Comparison of ENCODE assay signal across 1 cellular context in genomic region chr9:35658144-35658893, GRCh38.
TF ChIP-seq lines count a peak whose summit lies in the region.

CCDC107 (plus strand) TSS chr9:35658292; CDS start chr9:35658380, 88 bp downstream.

TF ChIP-seq in HepG2, 621 proteins besides CTCF, POLR2A, EP300 and RAD21 (continued from another document and continues in another):
- TF ChIP-seq ZNF609 (CRISPR knock-in tag; IDR thresholded peaks at IDR 0.05; ENCODE audit: borderline replicate concordance) (peak; percentile 31; the same call in 1 of the 2 replicates), NFIB (CRISPR knock-in tag; IDR thresholded peaks at IDR 0.05; ENCODE audit: borderline replicate concordance) (no peak), IKZF5 (CRISPR knock-in tag; IDR thresholded peaks at IDR 0.05) (no peak), YY1 (IDR thresholded peaks at IDR 0.05; ENCODE audit: insufficient read depth, insufficient replicate concordance, low read depth, low read length) (peak; percentile 92), MTF1 (CRISPR knock-in tag; IDR thresholded peaks at IDR 0.05) (peak; percentile 64; the same call in 1 of the 2 replicates), ZBTB46 (CRISPR knock-in tag; IDR thresholded peaks at IDR 0.05; ENCODE audit: borderline replicate concordance) (no peak), SIN3A (IDR thresholded peaks at IDR 0.05; ENCODE audit: borderline replicate concordance, low read depth, low read length) (peak; percentile 21; the same call in 1 of the 2 replicates), NFAT5 (CRISPR knock-in tag; IDR thresholded peaks at IDR 0.05) (no peak; the same call in 1 of the 2 replicates), ARNT2 (CRISPR knock-in tag; IDR thresholded peaks at IDR 0.05; ENCODE audit: low read depth) (no peak; the same call in 1 of the 2 replicates), ZNF44 (CRISPR knock-in tag; IDR thresholded peaks at IDR 0.05) (peak; percentile 18; the same call in 1 of the 2 replicates), ZNF7 (CRISPR knock-in tag; IDR thresholded peaks at IDR 0.05) (no peak; the same call in 1 of the 2 replicates), E2F5 (CRISPR knock-in tag; conservative IDR thresholded peaks at IDR 0.05) (peak; percentile 50; the same call in 1 of the 2 replicates), NFKB2 (CRISPR knock-in tag; IDR thresholded peaks at IDR 0.05; ENCODE audit: borderline replicate concordance) (no peak), ZNF510 (CRISPR knock-in tag; IDR thresholded peaks at IDR 0.05; ENCODE audit: low read depth) (no peak), TRIM22 (IDR thresholded peaks at IDR 0.05) (no peak), ZNF557 (CRISPR knock-in tag; IDR thresholded peaks at IDR 0.05) (no peak; the same call in 1 of the 2 replicates), ZNF614 (CRISPR knock-in tag; IDR thresholded peaks at IDR 0.05; ENCODE audit: borderline replicate concordance) (no peak), TAF15 (IDR thresholded peaks at IDR 0.05; ENCODE audit: low read depth, low read length, poor library complexity, severe bottlenecking) (no peak), ZSCAN20 (CRISPR knock-in tag; IDR thresholded peaks at IDR 0.05; ENCODE audit: borderline replicate concordance) (no peak), MTF2 (CRISPR knock-in tag; IDR thresholded peaks at IDR 0.05; ENCODE audit: borderline replicate concordance) (no peak), ZNF333 (CRISPR knock-in tag; IDR thresholded peaks at IDR 0.05; ENCODE audit: borderline replicate concordance) (peak; percentile 71; the same call in 1 of the 2 replicates), MAFG (CRISPR knock-in tag; IDR thresholded peaks at IDR 0.05) (no peak), ZNF451 (CRISPR knock-in tag; IDR thresholded peaks at IDR 0.05) (peak; percentile 62; the same call in 1 of the 2 replicates), POLR2AphosphoS5 (IDR thresholded peaks at IDR 0.05; ENCODE audit: low read depth, low read length) (peak; percentile 73), ADNP (CRISPR knock-in tag; IDR thresholded peaks at IDR 0.05) (no peak), SNAPC2 (CRISPR knock-in tag; IDR thresholded peaks at IDR 0.05) (no peak; the same call in 1 of the 2 replicates), MXD4 (CRISPR knock-in tag; IDR thresholded peaks at IDR 0.05) (0 out of 2 replicates have a peak, but pooled peaks have one; percentile 28), RNF2 (conservative IDR thresholded peaks at IDR 0.05; ENCODE audit: low read depth) (no peak), ZNF350 (CRISPR knock-in tag; IDR thresholded peaks at IDR 0.05; ENCODE audit: borderline replicate concordance, low read depth) (0 out of 2 replicates have a peak, but pooled peaks have one; percentile 32), MEIS1 (CRISPR knock-in tag; IDR thresholded peaks at IDR 0.05; ENCODE audit: borderline replicate concordance) (no peak), ZNF432 (CRISPR knock-in tag; IDR thresholded peaks at IDR 0.05; ENCODE audit: borderline replicate concordance) (no peak), FOSL1 (CRISPR knock-in tag; IDR thresholded peaks at IDR 0.05; ENCODE audit: borderline replicate concordance) (no peak), FOXJ3 (CRISPR knock-in tag; IDR thresholded peaks at IDR 0.05; ENCODE audit: borderline replicate concordance) (no peak), IKZF4 (CRISPR knock-in tag; IDR thresholded peaks at IDR 0.05; ENCODE audit: borderline replicate concordance, low read depth, not compliant biosample characterization) (no peak), ZNF746 (CRISPR knock-in tag; IDR thresholded peaks at IDR 0.05) (no peak), ZNF34 (CRISPR knock-in tag; IDR thresholded peaks at IDR 0.05; ENCODE audit: borderline replicate concordance) (no peak), ZNF567 (CRISPR knock-in tag; IDR thresholded peaks at IDR 0.05; ENCODE audit: borderline replicate concordance) (no peak; the same call in 1 of the 2 replicates), PBX2 (CRISPR knock-in tag; IDR thresholded peaks at IDR 0.05) (no peak), ZBTB7B (CRISPR knock-in tag; IDR thresholded peaks at IDR 0.05) (peak; percentile 100), HCFC1 (IDR thresholded peaks at IDR 0.05; ENCODE audit: low read depth, low read length) (no peak), ZNF776 (CRISPR knock-in tag; IDR thresholded peaks at IDR 0.05) (peak; percentile 94), MAX (IDR thresholded peaks at IDR 0.05) (no peak), ZNF136 (CRISPR knock-in tag; IDR thresholded peaks at IDR 0.05; ENCODE audit: low read depth) (no peak), THRA (CRISPR knock-in tag; IDR thresholded peaks at IDR 0.05; ENCODE audit: borderline replicate concordance) (peak; percentile 24; the same call in 1 of the 2 replicates), ZNF460 (CRISPR knock-in tag; IDR thresholded peaks at IDR 0.05; ENCODE audit: borderline replicate concordance) (no peak), ZNF547 (CRISPR knock-in tag; IDR thresholded peaks at IDR 0.05) (no peak), ZNF781 (CRISPR knock-in tag; IDR thresholded peaks at IDR 0.05; ENCODE audit: borderline replicate concordance, not compliant biosample characterization) (no peak), ZNF230 (CRISPR knock-in tag; IDR thresholded peaks at IDR 0.05) (no peak)
